Comparison of ENCODE assay signal across 23 cellular contexts in the genomic region with DNA sequence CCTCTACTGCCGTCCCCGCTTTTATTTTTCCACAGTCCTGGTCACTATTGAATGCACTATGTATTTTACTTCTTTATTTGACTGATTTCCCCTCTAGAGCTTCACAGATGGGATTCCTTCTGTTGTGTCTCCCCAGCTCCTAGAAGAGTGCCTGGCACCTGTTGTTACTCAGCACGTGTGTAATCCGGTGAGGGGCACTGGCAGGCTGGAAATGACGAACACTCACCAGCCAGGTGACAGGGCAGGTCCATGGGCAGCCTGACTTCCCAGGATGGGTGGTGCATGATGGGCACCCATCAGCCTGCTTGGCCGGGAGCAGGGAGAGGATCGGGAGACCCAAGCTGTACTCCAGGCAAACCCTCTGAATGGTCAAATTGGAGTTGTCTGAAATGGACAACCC.
DNase-seq lines count a peak whose midpoint lies in the region; ATAC-seq and TF ChIP-seq lines count a peak whose summit lies in the region.
"Had no signal": no experiment of that assay in that cellular context is flagged by ENCODE, and none has a peak within 500 bp of the region (broad histone marks: within the 10 kb centered on the region; RNA-seq: fewer than 3 reads in every experiment).

No MANE protein-coding gene starts in this region.

- H4K5ac ChIP-seq in IMR-90 (ENCODE audit: low read depth, low read length) = no peak overlapping the region

- H2BK5ac ChIP-seq in IMR-90 (ENCODE audit: low read depth, low read length, poor library complexity, severe bottlenecking) = no peak overlapping the region

- H3K4me3 ChIP-seq in right atrium auricular region (no peak overlapping the region), IMR-90 (ENCODE audit: insufficient read depth, low read depth, low read length) (no peak overlapping the region), sigmoid colon (no peak overlapping the region)
- H3K4me3 ChIP-seq: BLaER1, GM12878, GM23338, SJCRH30 had no signal

- no peak overlapping the region for H3K23ac ChIP-seq in IMR-90 (ENCODE audit: low read depth, low read length)

- H3K9me3 Mint-ChIP-seq in chondrocyte (ENCODE audit: low read depth) (no peaks in the 10 kb centered on the region), type B pancreatic cell (no peaks in the 10 kb centered on the region)
- H3K9me3 Mint-ChIP-seq: CD8-positive, alpha-beta T cell; GM23338 had no signal

- H2BK15ac ChIP-seq in IMR-90 (ENCODE audit: low read depth, low read length) = no peak overlapping the region

- no peak overlapping the region for H2BK120ac ChIP-seq in IMR-90 (ENCODE audit: low read depth, low read length)

- H3K36me3 Mint-ChIP-seq in chondrocyte (ENCODE audit: low read depth) (no peaks in the 10 kb centered on the region), type B pancreatic cell (no peaks in the 10 kb centered on the region)

- dilution Hi-C loops in IMR-90 (cut with HindIII; ENCODE audit: low sequenced_read_pairs, unreplicated experiment) = no loop called here

- TF ChIP-seq RAD21 in IMR-90 (IDR thresholded peaks at IDR 0.05; ENCODE audit: low read length) = no peak

- DNase-seq in cardiac septum (ENCODE audit: low spot score) = peak; percentile 49
- DNase-seq in right atrium auricular region (ENCODE audit: low spot score) = no peak
- no peak for DNase-seq in IMR-90
- DNase-seq in chondrocyte (ENCODE audit: low spot score) = peak; percentile 55
- DNase-seq in sigmoid colon = peak; percentile 35
- no peak for DNase-seq in germinal center (ENCODE audit: low spot score)
- DNase-seq in type B pancreatic cell (ENCODE audit: extremely low spot score, unreplicated experiment) = no peak
- DNase-seq: CD8-positive, alpha-beta T cell; DMS53; EL; KG1; MV-4-11; NCI-H187; NCI-H2107; NCI-H2227 treated with DMSO at 0.1 percent for 48 hours; NCI-H510A treated with DMSO at 0.1 percent for 48 hours; NCI-H82; SJCRH30 had no signal

- H3K27ac ChIP-seq in right atrium auricular region = no peak overlapping the region
- no peak overlapping the region for H3K27ac ChIP-seq in IMR-90 (ENCODE audit: insufficient read depth, low read length)
- no peak overlapping the region for H3K27ac ChIP-seq in sigmoid colon
- H3K27ac ChIP-seq: BLaER1, SJCRH30 had no signal

- H3K14ac ChIP-seq in IMR-90 (replicated peaks; ENCODE audit: low read depth, low read length) = no peak overlapping the region

- H3K27ac Mint-ChIP-seq in chondrocyte (ENCODE audit: unreplicated experiment) = no peak overlapping the region
- no peak overlapping the region for H3K27ac Mint-ChIP-seq in type B pancreatic cell
- H3K27ac Mint-ChIP-seq: CD8-positive, alpha-beta T cell; GM23338 had no signal

- TF ChIP-seq CTCF in right atrium auricular region (IDR thresholded peaks at IDR 0.05) (no peak), IMR-90 (conservative IDR thresholded peaks at IDR 0.05; ENCODE audit: low read depth, low read length) (no peak), chondrocyte (IDR thresholded peaks at IDR 0.05) (no peak), sigmoid colon (IDR thresholded peaks at IDR 0.05) (no peak), type B pancreatic cell (conservative IDR thresholded peaks at IDR 0.05) (no peak)

- in situ Hi-C loops in IMR-90 (cut with MboI; ENCODE audit: low sequenced_read_pairs) = no loop called here

- H2AK9ac ChIP-seq in IMR-90 (replicated peaks; ENCODE audit: low read depth, low read length, poor library complexity) = no peak overlapping the region

- H3K56ac ChIP-seq in IMR-90 (ENCODE audit: extremely low read depth, insufficient read depth, low read length) = no peak overlapping the region

- no peak overlapping the region for H3K4ac ChIP-seq in IMR-90 (ENCODE audit: low read depth, low read length)

- BruUV-seq in IMR-90 (replicated peaks; lab: Mats Ljungman, UMichigan) = no TSS peak

- H3K9ac ChIP-seq in IMR-90 (ENCODE audit: low read depth, low read length) = no peak overlapping the region
- H3K9ac ChIP-seq: BLaER1 had no signal

- no peaks in the 10 kb centered on the region for H3K27me3 Mint-ChIP-seq in chondrocyte (ENCODE audit: low read depth)
- H3K27me3 Mint-ChIP-seq in type B pancreatic cell = no peaks in the 10 kb centered on the region

- H3K9me3 ChIP-seq in right atrium auricular region = no peaks in the 10 kb centered on the region
- no peaks in the 10 kb centered on the region for H3K9me3 ChIP-seq in IMR-90 (ENCODE audit: control insufficient read depth, insufficient read depth, low read length)
- no peaks in the 10 kb centered on the region for H3K9me3 ChIP-seq in sigmoid colon
- H3K9me3 ChIP-seq: BLaER1, SJCRH30 had no signal

- TF ChIP-seq POLR2A in IMR-90 (IDR thresholded peaks at IDR 0.05; ENCODE audit: low read depth, low read length) = no peak
- no peak for TF ChIP-seq POLR2A in sigmoid colon (IDR thresholded peaks at IDR 0.05)

- H3K4me1 ChIP-seq in right atrium auricular region = no peaks in the 10 kb centered on the region
- no peaks in the 10 kb centered on the region for H3K4me1 ChIP-seq in IMR-90 (ENCODE audit: control insufficient read depth, insufficient read depth, low read length)
- peaks cover 0 to 2% (median 0%) of the 10 kb centered on the region in 4 donors for H3K4me1 ChIP-seq in sigmoid colon
- H3K4me1 ChIP-seq: BLaER1 had no signal

- 93% methylated on average over 5 of the region's 7 CpGs; no CpG with 5 or more reads in 1 of the 2 experiments for WGBS in IMR-90 (ENCODE audit: extremely low coverage in 2 of 2, insufficient read length in 1 of 2), 2 experiments
- 94 to 95% methylated on average over 7 of the region's 7 CpGs for WGBS in sigmoid colon, 2 donors

- no peaks in the 10 kb centered on the region for H3K79me1 ChIP-seq in IMR-90 (ENCODE audit: low read depth in 1 of 2, low read length in 2 of 2)

- peak overlapping the region; percentile 32 for H2AFZ ChIP-seq in IMR-90 (replicated peaks; ENCODE audit: low read length, poor library complexity)
- H2AFZ ChIP-seq: GM23338 had no signal

- no peaks in the 10 kb centered on the region for H3K36me3 ChIP-seq in right atrium auricular region
- H3K36me3 ChIP-seq in IMR-90 (ENCODE audit: control insufficient read depth, insufficient read depth, low read length) = no peaks in the 10 kb centered on the region
- peaks cover 0 to 5% (median 2%) of the 10 kb centered on the region in 4 donors for H3K36me3 ChIP-seq in sigmoid colon
- H3K36me3 ChIP-seq: BLaER1, SJCRH30 had no signal

- CTCF ChIA-PET in IMR-90 (lab: Yijun Ruan, JAX) = no interaction called here

- no peak overlapping the region for H2BK20ac ChIP-seq in IMR-90 (ENCODE audit: low read depth, low read length)

- POLR2A ChIA-PET in IMR-90 (lab: Charles Lee; ENCODE audit: unreplicated experiment) = no interaction called here

- TF ChIP-seq EP300 in sigmoid colon (IDR thresholded peaks at IDR 0.05) = no peak

- H3K9me1 ChIP-seq in IMR-90 (ENCODE audit: insufficient read depth, low read length) = peaks cover 10% of the 10 kb centered on the region; the same call in 1 of the 2 replicates

- H3K4me3 Mint-ChIP-seq in chondrocyte (ENCODE audit: unreplicated experiment) = no peak overlapping the region
- H3K4me3 Mint-ChIP-seq in type B pancreatic cell = no peak overlapping the region
- H3K4me3 Mint-ChIP-seq: CD8-positive, alpha-beta T cell; GM23338 had no signal

- no peak overlapping the region for H3K18ac ChIP-seq in IMR-90 (ENCODE audit: low read depth, low read length)

- ATAC-seq in IMR-90 (ENCODE audit: low read depth) (no peak), HG03196 (IDR thresholded peaks at IDR 0.05; ENCODE audit: unreplicated experiment) (no peak)
- ATAC-seq: CD8-positive, alpha-beta T cell; GM12878; GM23338; HCT116 had no signal

- no peak overlapping the region for H2AK5ac ChIP-seq in IMR-90 (ENCODE audit: low read depth, low read length)

- no peak overlapping the region for H4K91ac ChIP-seq in IMR-90 (ENCODE audit: insufficient read depth, low read depth, low read length)

- no peak overlapping the region for H3K4me2 ChIP-seq in IMR-90 (ENCODE audit: low read depth, low read length)
- H3K4me2 ChIP-seq: BLaER1, GM23338 had no signal

- H3K27me3 ChIP-seq in right atrium auricular region = no peaks in the 10 kb centered on the region
- H3K27me3 ChIP-seq in IMR-90 (ENCODE audit: control insufficient read depth, insufficient read depth, low read length) = no peaks in the 10 kb centered on the region
- H3K27me3 ChIP-seq in sigmoid colon = no peaks in the 10 kb centered on the region
- H3K27me3 ChIP-seq: BLaER1, SJCRH30 had no signal

- intact Hi-C loops in cardiac septum (cut with DNase I) = no loop called here
- intact Hi-C loops in IMR-90 (cut with micrococcal nuclease) = no loop called here
- intact Hi-C loops in sigmoid colon (cut with DNase I) = no loop called here

- no peak overlapping the region for H4K8ac ChIP-seq in IMR-90 (ENCODE audit: low read depth in 2 of 2, low read length in 2 of 2)

- H3K4me1 Mint-ChIP-seq in chondrocyte (ENCODE audit: low read depth) (no peaks in the 10 kb centered on the region), type B pancreatic cell (ENCODE audit: unreplicated experiment) (peaks cover 3% of the 10 kb centered on the region)
- H3K4me1 Mint-ChIP-seq: GM23338 had no signal

- no peaks in the 10 kb centered on the region for H4K20me1 ChIP-seq in IMR-90 (ENCODE audit: insufficient read depth, low read length)
- H4K20me1 ChIP-seq: BLaER1 had no signal

TF ChIP-seq in IMR-90, 13 proteins besides CTCF, POLR2A, EP300 and RAD21 (continues in another document):
- no peak for TF ChIP-seq USF2 (IDR thresholded peaks at IDR 0.05; ENCODE audit: low read depth, low read length)
- TF ChIP-seq MAZ (IDR thresholded peaks at IDR 0.05; ENCODE audit: borderline replicate concordance, low read depth, low read length) = no peak
- TF ChIP-seq, protein P1, sequence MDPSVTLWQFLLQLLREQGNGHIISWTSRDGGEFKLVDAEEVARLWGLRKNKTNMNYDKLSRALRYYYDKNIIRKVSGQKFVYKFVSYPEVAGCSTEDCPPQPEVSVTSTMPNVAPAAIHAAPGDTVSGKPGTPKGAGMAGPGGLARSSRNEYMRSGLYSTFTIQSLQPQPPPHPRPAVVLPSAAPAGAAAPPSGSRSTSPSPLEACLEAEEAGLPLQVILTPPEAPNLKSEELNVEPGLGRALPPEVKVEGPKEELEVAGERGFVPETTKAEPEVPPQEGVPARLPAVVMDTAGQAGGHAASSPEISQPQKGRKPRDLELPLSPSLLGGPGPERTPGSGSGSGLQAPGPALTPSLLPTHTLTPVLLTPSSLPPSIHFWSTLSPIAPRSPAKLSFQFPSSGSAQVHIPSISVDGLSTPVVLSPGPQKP (IDR thresholded peaks at IDR 0.05; ENCODE audit: borderline replicate concordance, low read depth, low read length) = no peak
- TF ChIP-seq CEBPB (IDR thresholded peaks at IDR 0.05; ENCODE audit: low read depth, low read length) = no peak
- no peak for TF ChIP-seq MXI1 (IDR thresholded peaks at IDR 0.05; ENCODE audit: borderline replicate concordance, low read depth, low read length)
- no peak for TF ChIP-seq SMC3 (IDR thresholded peaks at IDR 0.05; ENCODE audit: low read depth, low read length)

Comparison
In these comparisons a context has a peak if more than half of its experiments do, and no peak if none do; other contexts are left out.
1. DNase-seq: peak in cardiac septum (single experiment), chondrocyte (single experiment) and sigmoid colon (single experiment); none in right atrium auricular region (single experiment), IMR-90 (single experiment), germinal center (single experiment) and type B pancreatic cell (single experiment).